In genomic region chr6:23003671-23004598, GRCh38 we compare ENCODE assay signal across 12 cellular contexts.
DNase-seq lines count a peak whose midpoint lies in the region; ATAC-seq and TF ChIP-seq lines count a peak whose summit lies in the region.
"Had no signal": no experiment of that assay in that cellular context is flagged by ENCODE, and none has a peak within 500 bp of the region (broad histone marks: within the 10 kb centered on the region; RNA-seq: fewer than 3 reads in every experiment).

No MANE protein-coding gene starts in this region.

- DNase-seq in HCEC 1CT (peak; percentile 58), astrocyte of the spinal cord (ENCODE audit: low read depth, low spot score) (peak; percentile 27), right atrium auricular region (ENCODE audit: low spot score) (peak; percentile 61), suprapubic skin (ENCODE audit: low spot score in 2 of 2) (peak in 1 of 2 donors; percentile 73), OCI-M1 (lab: John Stamatoyannopoulos, UW) (no peak), NCI-H526 treated with DMSO at 0.1 percent for 48 hours (lab: John Stamatoyannopoulos, UW) (no peak), mesenteric fat pad (ENCODE audit: low spot score) (no peak)
- DNase-seq: activated CD4-positive, alpha-beta memory T cell treated with anti-CD3 and anti-CD28 coated beads, Interleukin-2, amount 10 ng/mL, durations not matched to agents 7 days and 5 days; stimulated activated CD4-positive, alpha-beta T cell treated with anti-CD3 and anti-CD28 coated beads, Interleukin-15, amount 100 ng/mL, for 24 hours; stomach had no signal

- TF ChIP-seq POLR2A in suprapubic skin (IDR thresholded peaks at IDR 0.05) = no peak

- TF ChIP-seq CTCF in astrocyte of the spinal cord (IDR thresholded peaks at IDR 0.05; ENCODE audit: low read depth, low read length) (no peak), right atrium auricular region (IDR thresholded peaks at IDR 0.05) (no peak), suprapubic skin (IDR thresholded peaks at IDR 0.05) (no peak)

- in situ Hi-C loops in astrocyte of the spinal cord (cut with HindIII; ENCODE audit: low sequenced_read_pairs) = no loop called here

- no peak for TF ChIP-seq EP300 in suprapubic skin (IDR thresholded peaks at IDR 0.05)

- H3K4me3 ChIP-seq in astrocyte of the spinal cord (ENCODE audit: low read depth, low read length) (no peak overlapping the region), right atrium auricular region (peak overlapping the region in 1 of 2 donors; percentile 13), suprapubic skin (peak overlapping the region; percentile 13)
- H3K4me3 ChIP-seq: SJSA1, stomach had no signal

- H3K36me3 ChIP-seq in right atrium auricular region = no peaks in the 10 kb centered on the region
- no peaks in the 10 kb centered on the region for H3K36me3 ChIP-seq in suprapubic skin
- H3K36me3 ChIP-seq: SJSA1, stomach had no signal

- no peak overlapping the region for H3K27ac ChIP-seq in right atrium auricular region
- peak overlapping the region; percentile 49 for H3K27ac ChIP-seq in suprapubic skin
- H3K27ac ChIP-seq: SJSA1 had no signal

- H3K4me1 ChIP-seq in right atrium auricular region (peaks cover 0 to 9% of the 10 kb centered on the region in 2 donors), suprapubic skin (no peaks in the 10 kb centered on the region)
- H3K4me1 ChIP-seq: SJSA1 had no signal

- 59% methylated on average over 17 of the region's 17 CpGs for WGBS in suprapubic skin

- H3K27me3 ChIP-seq in right atrium auricular region (no peaks in the 10 kb centered on the region), suprapubic skin (no peaks in the 10 kb centered on the region)
- H3K27me3 ChIP-seq: SJSA1, stomach had no signal

- H3K9me3 ChIP-seq in right atrium auricular region (no peaks in the 10 kb centered on the region), suprapubic skin (no peaks in the 10 kb centered on the region)
- H3K9me3 ChIP-seq: SJSA1, stomach had no signal

- no peak for ATAC-seq in HG03378 (IDR thresholded peaks at IDR 0.05; ENCODE audit: unreplicated experiment)

Comparison
In these comparisons a context has a peak if more than half of its experiments do, and no peak if none do; other contexts are left out.
1. DNase-seq: peak in HCEC 1CT (single experiment), astrocyte of the spinal cord (single experiment) and right atrium auricular region (single experiment); none in OCI-M1 (single experiment), NCI-H526 treated with DMSO at 0.1 percent for 48 hours (single experiment) and mesenteric fat pad (single experiment).